17 cellular contexts compared by ENCODE assay signal in genomic region chr7:27966219-27966780, GRCh38.
"Had no signal": no experiment of that assay in that cellular context is flagged by ENCODE, and none has a peak within 500 bp of the region (broad histone marks: within the 10 kb centered on the region; RNA-seq: fewer than 3 reads in every experiment).

No MANE protein-coding gene starts in this region.

- H3K27ac Mint-ChIP-seq: activated CD4-positive, alpha-beta memory T cell treated with anti-CD3 and anti-CD28 coated beads, Interleukin-2, amount 10 ng/mL, durations not matched to agents 7 days and 5 days; activated CD4-positive, alpha-beta T cell treated with anti-CD3 and anti-CD28 coated beads for 36 hours; activated T-cell treated with anti-CD3 and anti-CD28 coated beads, Interleukin-2, amount 50 U/mL, for 24 hours had no signal

- H3K27me3 Mint-ChIP-seq: activated CD4-positive, alpha-beta T cell treated with anti-CD3 and anti-CD28 coated beads for 36 hours; activated naive CD4-positive, alpha-beta T cell treated with anti-CD3 and anti-CD28 coated beads, Interleukin-2, amount 50 U/mL, for 24 hours; activated T-cell treated with anti-CD3 and anti-CD28 coated beads, Interleukin-2, amount 50 U/mL, for 24 hours had no signal

- H3K4me3 ChIP-seq: esophagus muscularis mucosa, lung, tibial nerve, vagina had no signal

- H3K9me3 Mint-ChIP-seq: activated naive CD4-positive, alpha-beta T cell treated with anti-CD3 and anti-CD28 coated beads, Interleukin-2, amount 50 U/mL, for 24 hours; activated T-cell treated with anti-CD3 and anti-CD28 coated beads, Interleukin-2, amount 50 U/mL, for 24 hours had no signal

- H3K27me3 ChIP-seq: esophagus muscularis mucosa, tibial nerve, vagina had no signal

- H3K27ac ChIP-seq: esophagus muscularis mucosa, tibial nerve, vagina, WERI-Rb-1 had no signal

- H3K9me3 ChIP-seq: esophagus muscularis mucosa, tibial nerve, vagina had no signal

- ATAC-seq: activated CD4-positive, alpha-beta T cell treated with anti-CD3 and anti-CD28 coated beads for 36 hours had no signal

- H3K36me3 ChIP-seq: esophagus muscularis mucosa, tibial nerve, vagina, WERI-Rb-1 had no signal

- H3K4me3 Mint-ChIP-seq: activated CD4-positive, alpha-beta memory T cell treated with anti-CD3 and anti-CD28 coated beads, Interleukin-2, amount 10 ng/mL, durations not matched to agents 7 days and 5 days; activated CD4-positive, alpha-beta T cell treated with anti-CD3 and anti-CD28 coated beads for 36 hours; activated naive CD4-positive, alpha-beta T cell treated with anti-CD3 and anti-CD28 coated beads, Interleukin-2, amount 50 U/mL, for 24 hours; activated T-cell treated with anti-CD3 and anti-CD28 coated beads, Interleukin-2, amount 50 U/mL, for 24 hours had no signal

- DNase-seq: activated CD4-positive, alpha-beta memory T cell treated with anti-CD3 and anti-CD28 coated beads, Interleukin-2, amount 10 ng/mL, durations not matched to agents 7 days and 5 days; activated CD4-positive, alpha-beta T cell treated with anti-CD3 and anti-CD28 coated beads for 36 hours; activated effector memory CD4-positive, alpha-beta T cell treated with Interleukin-2 at 50 U/mL for 16 hours; activated T-cell treated with anti-CD3 and anti-CD28 coated beads, Interleukin-2, amount 50 U/mL, for 24 hours; islet precursor cell; midbrain; nucleus accumbens; stimulated activated CD4-positive, alpha-beta T cell treated with anti-CD3 and anti-CD28 coated beads, Interleukin-15, amount 100 ng/mL, for 24 hours; stimulated activated CD4-positive, alpha-beta T cell treated with anti-CD3 and anti-CD28 coated beads, Interleukin-4, amount 100 ng/mL, for 1 hour; stimulated activated naive CD4-positive, alpha-beta T cell treated with Interleukin-2 at 50 U/mL for 16 hours; substantia nigra; WERI-Rb-1 had no signal
